Comparison of ENCODE assay signal across 1 cellular context in the genomic region with DNA sequence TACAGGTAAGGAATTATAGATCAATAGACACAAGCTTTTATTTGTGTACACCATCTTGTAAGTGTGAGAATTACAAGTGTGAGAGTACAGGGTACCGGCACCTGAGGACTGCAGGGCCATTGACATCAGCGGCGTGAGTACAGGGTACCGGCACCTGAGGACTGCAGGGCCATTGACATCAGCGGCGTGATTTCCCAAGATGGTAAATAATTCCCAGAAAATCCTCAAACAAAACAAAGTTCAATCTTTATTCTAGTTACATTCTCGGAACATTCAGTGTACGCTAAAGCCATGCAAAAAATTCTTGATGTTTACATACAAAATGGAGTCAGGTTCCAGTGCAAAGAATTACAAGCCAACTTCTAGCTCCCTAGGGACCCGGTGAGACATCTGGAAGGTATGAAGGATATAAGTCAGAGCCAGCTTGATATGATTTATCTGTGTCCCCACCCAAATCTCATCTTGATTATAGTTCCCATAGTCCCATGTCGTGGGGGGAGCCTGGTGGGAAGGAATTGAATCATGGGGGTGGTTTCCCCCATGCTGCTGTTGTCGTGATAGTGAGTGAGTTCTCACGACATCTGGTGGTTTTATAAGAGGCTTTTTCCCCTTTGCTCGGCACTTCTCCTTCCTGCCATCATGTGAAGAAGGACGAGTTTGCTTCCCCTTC.
A peak's percentile ranks its signal among the peaks of the same experiment; 100 is the strongest.
TF ChIP-seq lines count a peak whose summit lies in the region.

No MANE protein-coding gene starts in this region.

TF ChIP-seq in HepG2, 621 proteins besides CTCF, POLR2A, EP300 and RAD21 (continued from another document and continues in another):
- TF ChIP-seq, protein P1, sequence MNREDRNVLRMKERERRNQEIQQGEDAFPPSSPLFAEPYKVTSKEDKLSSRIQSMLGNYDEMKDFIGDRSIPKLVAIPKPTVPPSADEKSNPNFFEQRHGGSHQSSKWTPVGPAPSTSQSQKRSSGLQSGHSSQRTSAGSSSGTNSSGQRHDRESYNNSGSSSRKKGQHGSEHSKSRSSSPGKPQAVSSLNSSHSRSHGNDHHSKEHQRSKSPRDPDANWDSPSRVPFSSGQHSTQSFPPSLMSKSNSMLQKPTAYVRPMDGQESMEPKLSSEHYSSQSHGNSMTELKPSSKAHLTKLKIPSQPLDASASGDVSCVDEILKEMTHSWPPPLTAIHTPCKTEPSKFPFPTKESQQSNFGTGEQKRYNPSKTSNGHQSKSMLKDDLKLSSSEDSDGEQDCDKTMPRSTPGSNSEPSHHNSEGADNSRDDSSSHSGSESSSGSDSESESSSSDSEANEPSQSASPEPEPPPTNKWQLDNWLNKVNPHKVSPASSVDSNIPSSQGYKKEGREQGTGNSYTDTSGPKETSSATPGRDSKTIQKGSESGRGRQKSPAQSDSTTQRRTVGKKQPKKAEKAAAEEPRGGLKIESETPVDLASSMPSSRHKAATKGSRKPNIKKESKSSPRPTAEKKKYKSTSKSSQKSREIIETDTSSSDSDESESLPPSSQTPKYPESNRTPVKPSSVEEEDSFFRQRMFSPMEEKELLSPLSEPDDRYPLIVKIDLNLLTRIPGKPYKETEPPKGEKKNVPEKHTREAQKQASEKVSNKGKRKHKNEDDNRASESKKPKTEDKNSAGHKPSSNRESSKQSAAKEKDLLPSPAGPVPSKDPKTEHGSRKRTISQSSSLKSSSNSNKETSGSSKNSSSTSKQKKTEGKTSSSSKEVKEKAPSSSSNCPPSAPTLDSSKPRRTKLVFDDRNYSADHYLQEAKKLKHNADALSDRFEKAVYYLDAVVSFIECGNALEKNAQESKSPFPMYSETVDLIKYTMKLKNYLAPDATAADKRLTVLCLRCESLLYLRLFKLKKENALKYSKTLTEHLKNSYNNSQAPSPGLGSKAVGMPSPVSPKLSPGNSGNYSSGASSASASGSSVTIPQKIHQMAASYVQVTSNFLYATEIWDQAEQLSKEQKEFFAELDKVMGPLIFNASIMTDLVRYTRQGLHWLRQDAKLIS (CRISPR knock-in tag; IDR thresholded peaks at IDR 0.05) = no peak
- TF ChIP-seq, protein P2, sequence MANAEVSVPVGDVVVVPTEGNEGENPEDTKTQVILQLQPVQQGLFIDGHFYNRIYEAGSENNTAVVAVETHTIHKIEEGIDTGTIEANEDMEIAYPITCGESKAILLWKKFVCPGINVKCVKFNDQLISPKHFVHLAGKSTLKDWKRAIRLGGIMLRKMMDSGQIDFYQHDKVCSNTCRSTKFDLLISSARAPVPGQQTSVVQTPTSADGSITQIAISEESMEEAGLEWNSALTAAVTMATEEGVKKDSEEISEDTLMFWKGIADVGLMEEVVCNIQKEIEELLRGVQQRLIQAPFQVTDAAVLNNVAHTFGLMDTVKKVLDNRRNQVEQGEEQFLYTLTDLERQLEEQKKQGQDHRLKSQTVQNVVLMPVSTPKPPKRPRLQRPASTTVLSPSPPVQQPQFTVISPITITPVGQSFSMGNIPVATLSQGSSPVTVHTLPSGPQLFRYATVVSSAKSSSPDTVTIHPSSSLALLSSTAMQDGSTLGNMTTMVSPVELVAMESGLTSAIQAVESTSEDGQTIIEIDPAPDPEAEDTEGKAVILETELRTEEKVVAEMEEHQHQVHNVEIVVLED (CRISPR knock-in tag; IDR thresholded peaks at IDR 0.05; ENCODE audit: borderline replicate concordance) = peak; percentile 42; the same call in 1 of the 2 replicates
- TF ChIP-seq FOXA1 (IDR thresholded peaks at IDR 0.05) (no peak), FOXA1 (CRISPR knock-in tag; IDR thresholded peaks at IDR 0.05) (peak; percentile 62), NCOA5 (CRISPR knock-in tag; IDR thresholded peaks at IDR 0.05) (no peak), MXD4 (CRISPR knock-in tag; IDR thresholded peaks at IDR 0.05) (peak; percentile 62; the same call in 1 of the 2 replicates), MEIS2 (CRISPR knock-in tag; IDR thresholded peaks at IDR 0.05) (0 out of 2 replicates have a peak, but pooled peaks have one; percentile 49), ZNF792 (CRISPR knock-in tag; IDR thresholded peaks at IDR 0.05) (peak; percentile 48; the same call in 1 of the 2 replicates), MIXL1 (CRISPR knock-in tag; IDR thresholded peaks at IDR 0.05) (peak; percentile 43; the same call in 1 of the 2 replicates), ZNF7 (CRISPR knock-in tag; IDR thresholded peaks at IDR 0.05) (no peak), ZNF616 (CRISPR knock-in tag; IDR thresholded peaks at IDR 0.05; ENCODE audit: low read depth) (no peak), SAP130 (CRISPR knock-in tag; IDR thresholded peaks at IDR 0.05; ENCODE audit: low read depth) (peak; percentile 72), TCF7 (IDR thresholded peaks at IDR 0.05; ENCODE audit: low read depth) (peak; percentile 52; the same call in 1 of the 2 replicates), HDAC2 (CRISPR knock-in tag; IDR thresholded peaks at IDR 0.05) (peak; percentile 70), KDM6A (CRISPR knock-in tag; IDR thresholded peaks at IDR 0.05; ENCODE audit: low read depth) (0 out of 2 replicates have a peak, but pooled peaks have one; percentile 48), SOX13 (IDR thresholded peaks at IDR 0.05) (no peak), SOX13 (CRISPR knock-in tag; conservative IDR thresholded peaks at IDR 0.05 in 1 of 2, IDR thresholded peaks at IDR 0.05 in 1 of 2) (peak in 1 of 2 experiments; percentile 77; a peak in 2 of 4 replicates), HNF4A (CRISPR knock-in tag; IDR thresholded peaks at IDR 0.05) (peak; percentile 87), KDM5B (CRISPR knock-in tag; IDR thresholded peaks at IDR 0.05; ENCODE audit: borderline replicate concordance) (no peak)
- TF ChIP-seq, protein P3, sequence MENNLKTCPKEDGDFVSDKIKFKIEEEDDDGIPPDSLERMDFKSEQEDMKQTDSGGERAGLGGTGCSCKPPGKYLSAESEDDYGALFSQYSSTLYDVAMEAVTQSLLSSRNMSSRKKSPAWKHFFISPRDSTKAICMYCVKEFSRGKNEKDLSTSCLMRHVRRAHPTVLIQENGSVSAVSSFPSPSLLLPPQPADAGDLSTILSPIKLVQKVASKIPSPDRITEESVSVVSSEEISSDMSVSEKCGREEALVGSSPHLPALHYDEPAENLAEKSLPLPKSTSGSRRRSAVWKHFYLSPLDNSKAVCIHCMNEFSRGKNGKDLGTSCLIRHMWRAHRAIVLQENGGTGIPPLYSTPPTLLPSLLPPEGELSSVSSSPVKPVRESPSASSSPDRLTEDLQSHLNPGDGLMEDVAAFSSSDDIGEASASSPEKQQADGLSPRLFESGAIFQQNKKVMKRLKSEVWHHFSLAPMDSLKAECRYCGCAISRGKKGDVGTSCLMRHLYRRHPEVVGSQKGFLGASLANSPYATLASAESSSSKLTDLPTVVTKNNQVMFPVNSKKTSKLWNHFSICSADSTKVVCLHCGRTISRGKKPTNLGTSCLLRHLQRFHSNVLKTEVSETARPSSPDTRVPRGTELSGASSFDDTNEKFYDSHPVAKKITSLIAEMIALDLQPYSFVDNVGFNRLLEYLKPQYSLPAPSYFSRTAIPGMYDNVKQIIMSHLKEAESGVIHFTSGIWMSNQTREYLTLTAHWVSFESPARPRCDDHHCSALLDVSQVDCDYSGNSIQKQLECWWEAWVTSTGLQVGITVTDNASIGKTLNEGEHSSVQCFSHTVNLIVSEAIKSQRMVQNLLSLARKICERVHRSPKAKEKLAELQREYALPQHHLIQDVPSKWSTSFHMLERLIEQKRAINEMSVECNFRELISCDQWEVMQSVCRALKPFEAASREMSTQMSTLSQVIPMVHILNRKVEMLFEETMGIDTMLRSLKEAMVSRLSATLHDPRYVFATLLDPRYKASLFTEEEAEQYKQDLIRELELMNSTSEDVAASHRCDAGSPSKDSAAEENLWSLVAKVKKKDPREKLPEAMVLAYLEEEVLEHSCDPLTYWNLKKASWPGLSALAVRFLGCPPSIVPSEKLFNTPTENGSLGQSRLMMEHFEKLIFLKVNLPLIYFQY (CRISPR knock-in tag; IDR thresholded peaks at IDR 0.05; ENCODE audit: borderline replicate concordance) = no peak
- TF ChIP-seq, protein P4, sequence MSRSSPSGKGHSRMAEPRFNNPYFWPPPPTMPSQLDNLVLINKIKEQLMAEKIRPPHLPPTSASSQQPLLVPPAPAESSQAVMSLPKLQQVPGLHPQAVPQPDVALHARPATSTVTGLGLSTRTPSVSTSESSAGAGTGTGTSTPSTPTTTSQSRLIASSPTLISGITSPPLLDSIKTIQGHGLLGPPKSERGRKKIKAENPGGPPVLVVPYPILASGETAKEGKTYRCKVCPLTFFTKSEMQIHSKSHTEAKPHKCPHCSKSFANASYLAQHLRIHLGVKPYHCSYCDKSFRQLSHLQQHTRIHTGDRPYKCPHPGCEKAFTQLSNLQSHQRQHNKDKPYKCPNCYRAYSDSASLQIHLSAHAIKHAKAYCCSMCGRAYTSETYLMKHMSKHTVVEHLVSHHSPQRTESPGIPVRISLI (CRISPR knock-in tag; IDR thresholded peaks at IDR 0.05; ENCODE audit: borderline replicate concordance) = peak; percentile 62
- TF ChIP-seq, protein P5, sequence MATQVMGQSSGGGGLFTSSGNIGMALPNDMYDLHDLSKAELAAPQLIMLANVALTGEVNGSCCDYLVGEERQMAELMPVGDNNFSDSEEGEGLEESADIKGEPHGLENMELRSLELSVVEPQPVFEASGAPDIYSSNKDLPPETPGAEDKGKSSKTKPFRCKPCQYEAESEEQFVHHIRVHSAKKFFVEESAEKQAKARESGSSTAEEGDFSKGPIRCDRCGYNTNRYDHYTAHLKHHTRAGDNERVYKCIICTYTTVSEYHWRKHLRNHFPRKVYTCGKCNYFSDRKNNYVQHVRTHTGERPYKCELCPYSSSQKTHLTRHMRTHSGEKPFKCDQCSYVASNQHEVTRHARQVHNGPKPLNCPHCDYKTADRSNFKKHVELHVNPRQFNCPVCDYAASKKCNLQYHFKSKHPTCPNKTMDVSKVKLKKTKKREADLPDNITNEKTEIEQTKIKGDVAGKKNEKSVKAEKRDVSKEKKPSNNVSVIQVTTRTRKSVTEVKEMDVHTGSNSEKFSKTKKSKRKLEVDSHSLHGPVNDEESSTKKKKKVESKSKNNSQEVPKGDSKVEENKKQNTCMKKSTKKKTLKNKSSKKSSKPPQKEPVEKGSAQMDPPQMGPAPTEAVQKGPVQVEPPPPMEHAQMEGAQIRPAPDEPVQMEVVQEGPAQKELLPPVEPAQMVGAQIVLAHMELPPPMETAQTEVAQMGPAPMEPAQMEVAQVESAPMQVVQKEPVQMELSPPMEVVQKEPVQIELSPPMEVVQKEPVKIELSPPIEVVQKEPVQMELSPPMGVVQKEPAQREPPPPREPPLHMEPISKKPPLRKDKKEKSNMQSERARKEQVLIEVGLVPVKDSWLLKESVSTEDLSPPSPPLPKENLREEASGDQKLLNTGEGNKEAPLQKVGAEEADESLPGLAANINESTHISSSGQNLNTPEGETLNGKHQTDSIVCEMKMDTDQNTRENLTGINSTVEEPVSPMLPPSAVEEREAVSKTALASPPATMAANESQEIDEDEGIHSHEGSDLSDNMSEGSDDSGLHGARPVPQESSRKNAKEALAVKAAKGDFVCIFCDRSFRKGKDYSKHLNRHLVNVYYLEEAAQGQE (IDR thresholded peaks at IDR 0.05; ENCODE audit: borderline replicate concordance in 1 of 2, low read depth in 1 of 2, low read length in 2 of 2) = no peak
- TF ChIP-seq, protein P6, sequence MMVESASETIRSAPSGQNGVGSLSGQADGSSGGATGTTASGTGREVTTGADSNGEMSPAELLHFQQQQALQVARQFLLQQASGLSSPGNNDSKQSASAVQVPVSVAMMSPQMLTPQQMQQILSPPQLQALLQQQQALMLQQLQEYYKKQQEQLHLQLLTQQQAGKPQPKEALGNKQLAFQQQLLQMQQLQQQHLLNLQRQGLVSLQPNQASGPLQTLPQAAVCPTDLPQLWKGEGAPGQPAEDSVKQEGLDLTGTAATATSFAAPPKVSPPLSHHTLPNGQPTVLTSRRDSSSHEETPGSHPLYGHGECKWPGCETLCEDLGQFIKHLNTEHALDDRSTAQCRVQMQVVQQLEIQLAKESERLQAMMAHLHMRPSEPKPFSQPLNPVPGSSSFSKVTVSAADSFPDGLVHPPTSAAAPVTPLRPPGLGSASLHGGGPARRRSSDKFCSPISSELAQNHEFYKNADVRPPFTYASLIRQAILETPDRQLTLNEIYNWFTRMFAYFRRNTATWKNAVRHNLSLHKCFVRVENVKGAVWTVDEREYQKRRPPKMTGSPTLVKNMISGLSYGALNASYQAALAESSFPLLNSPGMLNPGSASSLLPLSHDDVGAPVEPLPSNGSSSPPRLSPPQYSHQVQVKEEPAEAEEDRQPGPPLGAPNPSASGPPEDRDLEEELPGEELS (CRISPR knock-in tag; IDR thresholded peaks at IDR 0.05) = peak; percentile 72
- TF ChIP-seq, protein P7, sequence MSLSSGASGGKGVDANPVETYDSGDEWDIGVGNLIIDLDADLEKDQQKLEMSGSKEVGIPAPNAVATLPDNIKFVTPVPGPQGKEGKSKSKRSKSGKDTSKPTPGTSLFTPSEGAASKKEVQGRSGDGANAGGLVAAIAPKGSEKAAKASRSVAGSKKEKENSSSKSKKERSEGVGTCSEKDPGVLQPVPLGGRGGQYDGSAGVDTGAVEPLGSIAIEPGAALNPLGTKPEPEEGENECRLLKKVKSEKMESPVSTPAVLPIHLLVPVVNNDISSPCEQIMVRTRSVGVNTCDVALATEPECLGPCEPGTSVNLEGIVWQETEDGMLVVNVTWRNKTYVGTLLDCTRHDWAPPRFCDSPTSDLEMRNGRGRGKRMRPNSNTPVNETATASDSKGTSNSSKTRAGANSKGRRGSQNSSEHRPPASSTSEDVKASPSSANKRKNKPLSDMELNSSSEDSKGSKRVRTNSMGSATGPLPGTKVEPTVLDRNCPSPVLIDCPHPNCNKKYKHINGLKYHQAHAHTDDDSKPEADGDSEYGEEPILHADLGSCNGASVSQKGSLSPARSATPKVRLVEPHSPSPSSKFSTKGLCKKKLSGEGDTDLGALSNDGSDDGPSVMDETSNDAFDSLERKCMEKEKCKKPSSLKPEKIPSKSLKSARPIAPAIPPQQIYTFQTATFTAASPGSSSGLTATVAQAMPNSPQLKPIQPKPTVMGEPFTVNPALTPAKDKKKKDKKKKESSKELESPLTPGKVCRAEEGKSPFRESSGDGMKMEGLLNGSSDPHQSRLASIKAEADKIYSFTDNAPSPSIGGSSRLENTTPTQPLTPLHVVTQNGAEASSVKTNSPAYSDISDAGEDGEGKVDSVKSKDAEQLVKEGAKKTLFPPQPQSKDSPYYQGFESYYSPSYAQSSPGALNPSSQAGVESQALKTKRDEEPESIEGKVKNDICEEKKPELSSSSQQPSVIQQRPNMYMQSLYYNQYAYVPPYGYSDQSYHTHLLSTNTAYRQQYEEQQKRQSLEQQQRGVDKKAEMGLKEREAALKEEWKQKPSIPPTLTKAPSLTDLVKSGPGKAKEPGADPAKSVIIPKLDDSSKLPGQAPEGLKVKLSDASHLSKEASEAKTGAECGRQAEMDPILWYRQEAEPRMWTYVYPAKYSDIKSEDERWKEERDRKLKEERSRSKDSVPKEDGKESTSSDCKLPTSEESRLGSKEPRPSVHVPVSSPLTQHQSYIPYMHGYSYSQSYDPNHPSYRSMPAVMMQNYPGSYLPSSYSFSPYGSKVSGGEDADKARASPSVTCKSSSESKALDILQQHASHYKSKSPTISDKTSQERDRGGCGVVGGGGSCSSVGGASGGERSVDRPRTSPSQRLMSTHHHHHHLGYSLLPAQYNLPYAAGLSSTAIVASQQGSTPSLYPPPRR (CRISPR knock-in tag; IDR thresholded peaks at IDR 0.05; ENCODE audit: borderline replicate concordance) = peak; percentile 44; the same call in 1 of the 2 replicates
- TF ChIP-seq, protein P8, sequence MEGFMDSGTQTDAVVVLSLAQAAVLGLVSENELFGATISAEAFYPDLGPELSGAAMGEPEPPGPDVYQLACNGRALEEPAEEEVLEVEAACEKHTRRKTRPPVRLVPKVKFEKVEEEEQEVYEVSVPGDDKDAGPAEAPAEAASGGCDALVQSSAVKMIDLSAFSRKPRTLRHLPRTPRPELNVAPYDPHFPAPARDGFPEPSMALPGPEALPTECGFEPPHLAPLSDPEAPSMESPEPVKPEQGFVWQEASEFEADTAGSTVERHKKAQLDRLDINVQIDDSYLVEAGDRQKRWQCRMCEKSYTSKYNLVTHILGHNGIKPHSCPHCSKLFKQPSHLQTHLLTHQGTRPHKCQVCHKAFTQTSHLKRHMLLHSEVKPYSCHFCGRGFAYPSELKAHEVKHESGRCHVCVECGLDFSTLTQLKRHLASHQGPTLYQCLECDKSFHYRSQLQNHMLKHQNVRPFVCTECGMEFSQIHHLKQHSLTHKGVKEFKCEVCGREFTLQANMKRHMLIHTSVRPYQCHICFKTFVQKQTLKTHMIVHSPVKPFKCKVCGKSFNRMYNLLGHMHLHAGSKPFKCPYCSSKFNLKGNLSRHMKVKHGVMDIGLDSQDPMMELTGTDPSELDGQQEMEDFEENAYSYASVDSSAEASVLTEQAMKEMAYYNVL (CRISPR knock-in tag; IDR thresholded peaks at IDR 0.05; ENCODE audit: borderline replicate concordance) = peak; percentile 24; the same call in 1 of the 2 replicates
